ENCODE assay signal across 1 cellular context in genomic region chr1:47196622-47197021, GRCh38.
TF ChIP-seq lines count a peak whose summit lies in the region.

No MANE protein-coding gene starts in this region.

TF ChIP-seq in HepG2, 621 proteins besides CTCF, POLR2A, EP300 and RAD21:
- TF ChIP-seq ZSCAN20 (CRISPR knock-in tag; IDR thresholded peaks at IDR 0.05; ENCODE audit: borderline replicate concordance) = no peak
- no peak for TF ChIP-seq ZNF296 (CRISPR knock-in tag; conservative IDR thresholded peaks at IDR 0.05)
- TF ChIP-seq, protein P1, sequence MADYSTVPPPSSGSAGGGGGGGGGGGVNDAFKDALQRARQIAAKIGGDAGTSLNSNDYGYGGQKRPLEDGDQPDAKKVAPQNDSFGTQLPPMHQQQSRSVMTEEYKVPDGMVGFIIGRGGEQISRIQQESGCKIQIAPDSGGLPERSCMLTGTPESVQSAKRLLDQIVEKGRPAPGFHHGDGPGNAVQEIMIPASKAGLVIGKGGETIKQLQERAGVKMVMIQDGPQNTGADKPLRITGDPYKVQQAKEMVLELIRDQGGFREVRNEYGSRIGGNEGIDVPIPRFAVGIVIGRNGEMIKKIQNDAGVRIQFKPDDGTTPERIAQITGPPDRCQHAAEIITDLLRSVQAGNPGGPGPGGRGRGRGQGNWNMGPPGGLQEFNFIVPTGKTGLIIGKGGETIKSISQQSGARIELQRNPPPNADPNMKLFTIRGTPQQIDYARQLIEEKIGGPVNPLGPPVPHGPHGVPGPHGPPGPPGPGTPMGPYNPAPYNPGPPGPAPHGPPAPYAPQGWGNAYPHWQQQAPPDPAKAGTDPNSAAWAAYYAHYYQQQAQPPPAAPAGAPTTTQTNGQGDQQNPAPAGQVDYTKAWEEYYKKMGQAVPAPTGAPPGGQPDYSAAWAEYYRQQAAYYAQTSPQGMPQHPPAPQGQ (CRISPR knock-in tag; IDR thresholded peaks at IDR 0.05; ENCODE audit: borderline replicate concordance) = no peak
- no peak for TF ChIP-seq KMT2A (CRISPR knock-in tag; IDR thresholded peaks at IDR 0.05)
- no peak for TF ChIP-seq HMGXB4 (CRISPR knock-in tag; IDR thresholded peaks at IDR 0.05; ENCODE audit: borderline replicate concordance in 1 of 2, low read depth in 1 of 2)
- no peak for TF ChIP-seq THYN1 (CRISPR knock-in tag; IDR thresholded peaks at IDR 0.05; ENCODE audit: borderline replicate concordance, low read depth)
- no peak for TF ChIP-seq ZNF331 (CRISPR knock-in tag; IDR thresholded peaks at IDR 0.05)
- TF ChIP-seq DR1 (CRISPR knock-in tag; IDR thresholded peaks at IDR 0.05) = no peak
- no peak for TF ChIP-seq MAFK (conservative IDR thresholded peaks at IDR 0.05 in 1 of 2, IDR thresholded peaks at IDR 0.05 in 1 of 2; ENCODE audit: low read length in 2 of 2)
- TF ChIP-seq ZNF841 (CRISPR knock-in tag; IDR thresholded peaks at IDR 0.05; ENCODE audit: borderline replicate concordance) = no peak
- TF ChIP-seq NFRKB (IDR thresholded peaks at IDR 0.05) = no peak
- no peak for TF ChIP-seq YY1 (IDR thresholded peaks at IDR 0.05; ENCODE audit: insufficient read depth, insufficient replicate concordance, low read depth, low read length)
- TF ChIP-seq, protein P2, sequence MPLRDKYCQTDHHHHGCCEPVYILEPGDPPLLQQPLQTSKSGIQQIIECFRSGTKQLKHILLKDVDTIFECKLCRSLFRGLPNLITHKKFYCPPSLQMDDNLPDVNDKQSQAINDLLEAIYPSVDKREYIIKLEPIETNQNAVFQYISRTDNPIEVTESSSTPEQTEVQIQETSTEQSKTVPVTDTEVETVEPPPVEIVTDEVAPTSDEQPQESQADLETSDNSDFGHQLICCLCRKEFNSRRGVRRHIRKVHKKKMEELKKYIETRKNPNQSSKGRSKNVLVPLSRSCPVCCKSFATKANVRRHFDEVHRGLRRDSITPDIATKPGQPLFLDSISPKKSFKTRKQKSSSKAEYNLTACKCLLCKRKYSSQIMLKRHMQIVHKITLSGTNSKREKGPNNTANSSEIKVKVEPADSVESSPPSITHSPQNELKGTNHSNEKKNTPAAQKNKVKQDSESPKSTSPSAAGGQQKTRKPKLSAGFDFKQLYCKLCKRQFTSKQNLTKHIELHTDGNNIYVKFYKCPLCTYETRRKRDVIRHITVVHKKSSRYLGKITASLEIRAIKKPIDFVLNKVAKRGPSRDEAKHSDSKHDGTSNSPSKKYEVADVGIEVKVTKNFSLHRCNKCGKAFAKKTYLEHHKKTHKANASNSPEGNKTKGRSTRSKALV (CRISPR knock-in tag; IDR thresholded peaks at IDR 0.05) = no peak
- TF ChIP-seq, protein P3, sequence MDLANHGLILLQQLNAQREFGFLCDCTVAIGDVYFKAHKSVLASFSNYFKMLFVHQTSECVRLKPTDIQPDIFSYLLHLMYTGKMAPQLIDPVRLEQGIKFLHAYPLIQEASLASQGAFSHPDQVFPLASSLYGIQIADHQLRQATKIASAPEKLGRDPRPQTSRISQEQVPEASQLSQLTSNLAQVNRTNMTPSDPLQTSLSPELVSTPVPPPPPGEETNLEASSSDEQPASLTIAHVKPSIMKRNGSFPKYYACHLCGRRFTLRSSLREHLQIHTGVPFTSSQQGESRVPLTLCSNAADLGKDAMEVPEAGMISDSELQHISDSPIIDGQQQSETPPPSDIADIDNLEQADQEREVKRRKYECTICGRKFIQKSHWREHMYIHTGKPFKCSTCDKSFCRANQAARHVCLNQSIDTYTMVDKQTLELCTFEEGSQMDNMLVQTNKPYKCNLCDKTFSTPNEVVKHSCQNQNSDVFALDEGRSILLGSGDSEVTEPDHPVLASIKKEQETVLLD (CRISPR knock-in tag; IDR thresholded peaks at IDR 0.05; ENCODE audit: low read depth) = no peak
- TF ChIP-seq E2F5 (CRISPR knock-in tag; conservative IDR thresholded peaks at IDR 0.05) = no peak
- TF ChIP-seq TGIF2 (CRISPR knock-in tag; IDR thresholded peaks at IDR 0.05) = no peak
- no peak for TF ChIP-seq TEAD2 (CRISPR knock-in tag; IDR thresholded peaks at IDR 0.05)
- no peak for TF ChIP-seq ZNF44 (CRISPR knock-in tag; IDR thresholded peaks at IDR 0.05)
